22 cellular contexts compared by ENCODE assay signal in genomic region chr4:5391492-5391891, GRCh38.
"Had no signal": no experiment of that assay in that cellular context is flagged by ENCODE, and none has a peak within 500 bp of the region (broad histone marks: within the 10 kb centered on the region; RNA-seq: fewer than 3 reads in every experiment).

No MANE protein-coding gene starts in this region.

- H3K4me2 ChIP-seq: smooth muscle cell had no signal

- H3K4me3 ChIP-seq: colonic mucosa, esophagus muscularis mucosa, heart right ventricle, mucosa of descending colon, psoas muscle, smooth muscle cell, stomach, thyroid gland, vagina had no signal

- H3K9me3 ChIP-seq: colonic mucosa, esophagus muscularis mucosa, heart right ventricle, mucosa of descending colon, neutrophil, psoas muscle, stomach, thyroid gland, vagina had no signal

- DNase-seq: colonic mucosa; effector CD8-positive, alpha-beta T cell; foreskin melanocyte; glutamatergic neuron; heart right ventricle; hippocampal formation; immature natural killer cell; mesenchymal stem cell; mucosa of descending colon; naive B cell; psoas muscle; right cardiac atrium; stimulated activated CD4-positive, alpha-beta T cell treated with anti-CD3 and anti-CD28 coated beads, Interleukin-2, amount 100 ng/mL, for 24 hours; stimulated activated CD4-positive, alpha-beta T cell treated with anti-CD3 and anti-CD28 coated beads, Interleukin-4, amount 100 ng/mL, for 24 hours; stimulated activated naive CD4-positive, alpha-beta T cell treated with Interleukin-2 at 50 U/mL for 16 hours; stomach; thyroid gland; trophoblast cell had no signal

- H3K36me3 ChIP-seq: colonic mucosa, esophagus muscularis mucosa, heart right ventricle, neutrophil, stomach, thyroid gland, vagina had no signal

- H3K4me1 ChIP-seq: colonic mucosa, esophagus muscularis mucosa, heart right ventricle, psoas muscle, stomach, thyroid gland, vagina had no signal

- H3K27me3 ChIP-seq: colonic mucosa, esophagus muscularis mucosa, heart right ventricle, neutrophil, stomach, thyroid gland, vagina had no signal

- H3K27ac ChIP-seq: colonic mucosa, esophagus muscularis mucosa, heart right ventricle, neutrophil, psoas muscle, stomach, thyroid gland, vagina had no signal
